In genomic region chr21:33434770-33435360, GRCh38 we compare ENCODE assay signal across 8 cellular contexts. TPM values are rescaled to one million over a fixed set of nuclear protein-coding genes. Genes with fewer than 3 reads are reported as not detected.
A peak's percentile ranks its signal among the peaks of the same experiment; 100 is the strongest.
DNase-seq lines count a peak whose midpoint lies in the region; ATAC-seq lines count a peak whose summit lies in the region.

No MANE protein-coding gene starts in this region.

- peak; percentile 92 for ATAC-seq in HG02852 (IDR thresholded peaks at IDR 0.05; ENCODE audit: unreplicated experiment)
- peak; percentile 23 for ATAC-seq in left colon
- peak; percentile 94 to 96 for ATAC-seq in stimulated activated naive B cell treated with anti-CD40 and anti-IgM and Interleukin-4, amounts not matched to agents 10 μg/mL and 1 μg/mL and 100 μg/mL, for 72 hours (replicated peaks)

- H3K9me3 Mint-ChIP-seq in stimulated activated naive B cell treated with anti-CD40 and anti-IgM and Interleukin-4, amounts not matched to agents 10 μg/mL and 1 μg/mL and 100 μg/mL, for 72 hours: no peaks in the 10 kb centered on the region

- DNase-seq in DMS53 (lab: John Stamatoyannopoulos, UW) (peak; percentile 22), DMS53 treated with DMSO at 0.1 percent for 48 hours (lab: John Stamatoyannopoulos, UW; ENCODE audit: unreplicated experiment) (no peak), OCI-M1 (lab: John Stamatoyannopoulos, UW) (peak; percentile 91), astrocyte of the hippocampus (ENCODE audit: low read depth, low spot score) (peak; percentile 86), left colon (no peak), DMS 273 (lab: John Stamatoyannopoulos, UW; ENCODE audit: unreplicated experiment) (no peak)
- peak; percentile 57 for DNase-seq in stimulated activated naive B cell treated with anti-CD40 and anti-IgM and Interleukin-4, amounts not matched to agents 10 μg/mL and 1 μg/mL and 100 μg/mL, for 72 hours

- H3K27me3 Mint-ChIP-seq in stimulated activated naive B cell treated with anti-CD40 and anti-IgM and Interleukin-4, amounts not matched to agents 10 μg/mL and 1 μg/mL and 100 μg/mL, for 72 hours: no peaks in the 10 kb centered on the region

- peak overlapping the region; percentile 64 to 78 for H3K4me3 Mint-ChIP-seq in stimulated activated naive B cell treated with anti-CD40 and anti-IgM and Interleukin-4, amounts not matched to agents 10 μg/mL and 1 μg/mL and 100 μg/mL, for 72 hours

- peak overlapping the region; percentile 97 for H3K27ac Mint-ChIP-seq in stimulated activated naive B cell treated with anti-CD40 and anti-IgM and Interleukin-4, amounts not matched to agents 10 μg/mL and 1 μg/mL and 100 μg/mL, for 72 hours

- intact Hi-C loops in left colon (cut with DNase I, micrococcal nuclease): no loop called here

- peaks cover 38 to 62% of the 10 kb centered on the region in 2 donors for H3K4me1 Mint-ChIP-seq in stimulated activated naive B cell treated with anti-CD40 and anti-IgM and Interleukin-4, amounts not matched to agents 10 μg/mL and 1 μg/mL and 100 μg/mL, for 72 hours

- peaks cover 44 to 62% of the 10 kb centered on the region in 2 donors for H3K36me3 Mint-ChIP-seq in stimulated activated naive B cell treated with anti-CD40 and anti-IgM and Interleukin-4, amounts not matched to agents 10 μg/mL and 1 μg/mL and 100 μg/mL, for 72 hours

RNA-seq across cellular contexts. Expression of gene IFNGR2, which starts 31.7 kb away (rescaled TPM):
- total RNA-seq in left colon: 100 to 1,000 TPM in 1 of 2 donors, 10 to 100 TPM in 1; 71.9 to 140 TPM

RNA-seq across cellular contexts. Expression of gene TMEM50B, which starts 44.9 kb away (rescaled TPM):
- 10 to 100 TPM; 34.9 to 41.5 TPM for total RNA-seq in left colon

RNA-seq across cellular contexts. Expression of gene DNAJC28, which starts 56.7 kb away (rescaled TPM):
- 1 to 10 TPM; 2.5 to 4.0 TPM for total RNA-seq in left colon

Comparison
In these comparisons a context has a peak if more than half of its experiments do, and no peak if none do; other contexts are left out.
1. DNase-seq: peak in DMS53 (single experiment), OCI-M1 (single experiment), astrocyte of the hippocampus (single experiment) and stimulated activated naive B cell treated with anti-CD40 and anti-IgM and Interleukin-4, amounts not matched to agents 10 μg/mL and 1 μg/mL and 100 μg/mL, for 72 hours (single experiment); none in DMS53 treated with DMSO at 0.1 percent for 48 hours (single experiment), left colon (0 of 2) and DMS 273 (single experiment).
2. ATAC-seq: peak in every context shown above with its lines; median percentile 95 in stimulated activated naive B cell treated with anti-CD40 and anti-IgM and Interleukin-4, amounts not matched to agents 10 μg/mL and 1 μg/mL and 100 μg/mL, for 72 hours; 92 in HG02852; 23 in left colon.